Comparison of ENCODE assay signal across 8 cellular contexts in genomic region chr11:16484434-16484833, GRCh38.
"Had no signal": no experiment of that assay in that cellular context is flagged by ENCODE, and none has a peak within 500 bp of the region (broad histone marks: within the 10 kb centered on the region; RNA-seq: fewer than 3 reads in every experiment).

No MANE protein-coding gene starts in this region.

- FAIRE-seq: HTR-8/SVneo had no signal

- H3K36me3 Mint-ChIP-seq: IgD-negative memory B cell had no signal

- H2AFZ ChIP-seq: GM23248 had no signal

- H3K36me3 ChIP-seq: HAP-1 had no signal

- H3K4me3 ChIP-seq: GM23248, HAP-1 had no signal

- DNase-seq: GM23248, GOT3, H7, HFFc6 had no signal

- H3K4me1 Mint-ChIP-seq: IgD-negative memory B cell had no signal

- ATAC-seq: HCT116 had no signal

- H3K9me3 ChIP-seq: HAP-1 had no signal

- H3K27ac Mint-ChIP-seq: HFFc6, IgD-negative memory B cell had no signal

- H3K4me1 ChIP-seq: HAP-1 had no signal

- H3K9ac ChIP-seq: GM23248 had no signal

- H3K4me3 Mint-ChIP-seq: HFFc6, IgD-negative memory B cell had no signal

- H3K27me3 Mint-ChIP-seq: IgD-negative memory B cell had no signal

- H3K27ac ChIP-seq: GM23248 had no signal
